Comparison of ENCODE assay signal across 8 cellular contexts in the genomic region with DNA sequence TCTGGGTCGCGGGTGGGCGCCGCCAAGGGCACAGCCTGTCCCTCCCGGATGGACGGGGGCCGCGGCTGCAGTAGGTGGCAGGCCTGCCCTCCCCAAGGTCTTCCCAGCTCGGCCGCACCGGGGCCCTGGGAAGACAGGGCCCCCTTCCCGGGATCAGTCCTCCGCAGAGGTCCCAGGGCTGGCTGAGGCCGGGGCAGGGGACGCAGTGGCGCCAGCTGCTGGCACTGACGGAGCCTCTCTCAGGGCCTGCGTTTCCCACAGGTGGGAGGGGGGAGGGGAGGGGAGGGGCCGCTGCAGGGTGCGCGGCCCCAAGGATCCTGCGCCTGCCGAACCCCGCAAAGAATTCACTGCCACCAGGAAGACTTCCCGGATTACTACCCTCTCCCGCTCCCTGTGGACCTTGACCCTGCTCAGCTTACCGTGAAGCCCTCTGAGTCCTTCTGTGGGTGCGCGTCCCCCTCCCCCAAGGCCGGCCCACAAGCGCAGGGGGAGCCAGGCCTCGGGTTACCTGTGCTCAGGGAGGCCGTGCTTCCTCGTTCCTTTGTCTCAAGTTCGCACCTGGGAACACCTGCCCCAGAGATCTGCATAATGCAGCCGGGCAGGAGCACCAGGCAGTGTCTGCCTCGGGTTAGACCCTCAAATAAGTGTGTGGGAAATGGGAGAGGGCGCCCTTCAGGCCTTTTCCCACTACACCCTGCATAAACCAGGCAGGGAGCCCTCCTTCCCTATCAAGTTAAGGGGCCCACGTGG. TPM values are rescaled to one million over a fixed set of nuclear protein-coding genes. Genes with fewer than 3 reads are reported as not detected.
DNase-seq lines count a peak whose midpoint lies in the region; ATAC-seq and TF ChIP-seq lines count a peak whose summit lies in the region.

No MANE protein-coding gene starts in this region.

- POLR2A ChIA-PET in activated CD4-positive, alpha-beta T cell treated with anti-CD3 and anti-CD28 coated beads for 36 hours (lab: Charles Lee), result no interaction called here
- POLR2A ChIA-PET in T-cell (lab: Charles Lee), result no interaction called here

- H3K4me1 Mint-ChIP-seq in activated CD4-positive, alpha-beta T cell treated with anti-CD3 and anti-CD28 coated beads for 36 hours, result peaks cover 9% of the 10 kb centered on the region
- H3K4me1 Mint-ChIP-seq in T-cell, result peaks cover 16 to 20% (median 19%) of the 10 kb centered on the region in 3 donors

- TF ChIP-seq POLR2A in spleen (IDR thresholded peaks at IDR 0.05), result no peak
- no peak for TF ChIP-seq POLR2A in testis (IDR thresholded peaks at IDR 0.05)

- H3K27me3 ChIP-seq in spleen (replicated peaks in 1 of 7), result peaks cover 0 to 68% (median 30%) of the 10 kb centered on the region in 7 donors
- no peaks in the 10 kb centered on the region for H3K27me3 ChIP-seq in testis

- CTCF ChIA-PET in activated CD4-positive, alpha-beta T cell treated with anti-CD3 and anti-CD28 coated beads for 36 hours (lab: Charles Lee), result interaction anchor here (1.0 kb wide), 1 partner anchor 12 kb away, joined by 4 read pairs; no protein-coding TSS in a partner anchor
- CTCF ChIA-PET in T-cell (lab: Charles Lee), result interaction anchor here (0.6 kb wide), 2 partner anchors 43 to 427 kb away, joined by 3 to 4 read pairs; no protein-coding TSS in a partner anchor

- no peak overlapping the region for H3K4me3 Mint-ChIP-seq in activated CD4-positive, alpha-beta T cell treated with anti-CD3 and anti-CD28 coated beads for 36 hours
- H3K4me3 Mint-ChIP-seq in T-cell, result peak overlapping the region in 2 of 3 donors; percentile 44 to 67

- H3K36me3 Mint-ChIP-seq in activated CD4-positive, alpha-beta T cell treated with anti-CD3 and anti-CD28 coated beads for 36 hours (ENCODE audit: low read depth), result no peaks in the 10 kb centered on the region
- H3K36me3 Mint-ChIP-seq in T-cell, result peaks cover 3% of the 10 kb centered on the region

- intact Hi-C loops in activated CD4-positive, alpha-beta T cell treated with anti-CD3 and anti-CD28 coated beads for 36 hours (cut with DNase I, micrococcal nuclease), result no loop called here
- intact Hi-C loops in spleen (cut with DNase I; ENCODE audit: low total_unique reads) (no loop called here), testis (cut with DNase I; ENCODE audit: low total_unique reads) (no loop called here)

- peaks cover 17% of the 10 kb centered on the region for H3K27me3 Mint-ChIP-seq in activated CD4-positive, alpha-beta T cell treated with anti-CD3 and anti-CD28 coated beads for 36 hours
- H3K27me3 Mint-ChIP-seq in T-cell, result peaks cover 6 to 27% of the 10 kb centered on the region in 2 donors

- H3K4me3 ChIP-seq in spleen, result peak overlapping the region in 2 of 8 donors; percentile 4 to 32
- no peak overlapping the region for H3K4me3 ChIP-seq in testis

- H3K36me3 ChIP-seq in spleen (no peaks in the 10 kb centered on the region), testis (ENCODE audit: low read depth, missing control alignments) (no peaks in the 10 kb centered on the region)

- H3K27ac ChIP-seq in spleen (no peak overlapping the region), testis (no peak overlapping the region)

- H3K9me3 ChIP-seq in spleen (no peaks in the 10 kb centered on the region), testis (no peaks in the 10 kb centered on the region)

- H3K4me1 ChIP-seq in spleen (peaks cover 0 to 39% (median 21%) of the 10 kb centered on the region in 6 donors), testis (peaks cover 8% of the 10 kb centered on the region)

- TF ChIP-seq CTCF in spleen (IDR thresholded peaks at IDR 0.05 in 8 of 11, conservative IDR thresholded peaks at IDR 0.05 in 3 of 11) (no peak), testis (IDR thresholded peaks at IDR 0.05) (no peak)

- WGBS in spleen, 5 donors, result 20 to 25% (median 24%) methylated on average over 20 to 39 of the region's 39 CpGs
- 40 to 47% methylated on average over 14 to 28 of the region's 39 CpGs for WGBS in testis, 2 donors

- peak; percentile 34 for ATAC-seq in activated CD4-positive, alpha-beta T cell treated with anti-CD3 and anti-CD28 coated beads for 36 hours
- peak in 1 of 4 experiments; percentile 11 for ATAC-seq in T-cell (replicated peaks in 1 of 4)
- no peak for ATAC-seq in HG02623 (IDR thresholded peaks at IDR 0.05; ENCODE audit: unreplicated experiment)

- H3K9me3 Mint-ChIP-seq in activated CD4-positive, alpha-beta T cell treated with anti-CD3 and anti-CD28 coated beads for 36 hours (ENCODE audit: low read depth), result no peaks in the 10 kb centered on the region
- H3K9me3 Mint-ChIP-seq in T-cell, result no peaks in the 10 kb centered on the region

- no peak overlapping the region for H3K27ac Mint-ChIP-seq in activated CD4-positive, alpha-beta T cell treated with anti-CD3 and anti-CD28 coated beads for 36 hours
- H3K27ac Mint-ChIP-seq in T-cell, result no peak overlapping the region

- DNase-seq in activated CD4-positive, alpha-beta T cell treated with anti-CD3 and anti-CD28 coated beads for 36 hours, result peak; percentile 48
- DNase-seq in activated CD4-positive, alpha-beta T cell treated with anti-CD3 and anti-CD28 coated beads for 1 hour, result no peak
- DNase-seq in T-cell, result no peak
- DNase-seq in iPS-NIHi7 (ENCODE audit: extremely low spot score), result peak; percentile 83
- peak; percentile 41 for DNase-seq in spleen
- no peak for DNase-seq in testis
- no peak for DNase-seq in SIG-M5 (lab: John Stamatoyannopoulos, UW)

RNA-seq across cellular contexts. Expression of a gene that starts 5.1 kb away (rescaled TPM):
- total RNA-seq in activated CD4-positive, alpha-beta T cell treated with anti-CD3 and anti-CD28 coated beads for 36 hours, result under 1 TPM; 0.87 to 0.88 TPM
- total RNA-seq in T-cell (10 to 100 TPM; 14.4 to 19.6 (median 15.3) TPM), spleen (1 to 10 TPM; 1.4 to 5.5 (median 2.3) TPM), testis (10 to 100 TPM; 13.9 to 16.8 TPM)
- polyA plus RNA-seq in spleen (1 to 10 TPM in 1 of 3 donors, under 1 TPM in 2; 0.64 to 1.6 (median 0.96) TPM), testis (ENCODE audit: insufficient read depth, low read depth, low replicate concordance) (7.2 TPM)

RNA-seq across cellular contexts. Expression of a gene that starts 8.6 kb away (rescaled TPM):
- total RNA-seq in activated CD4-positive, alpha-beta T cell treated with anti-CD3 and anti-CD28 coated beads for 36 hours, result 10 to 100 TPM; 22.6 TPM
- total RNA-seq in T-cell (10 to 100 TPM; 23.2 to 33.5 (median 28.7) TPM), spleen (10 to 100 TPM; 17.0 to 22.6 (median 18.5) TPM), testis (10 to 100 TPM; 20.5 to 20.7 TPM)
- polyA plus RNA-seq in spleen (10 to 100 TPM in 1 of 3 donors, 1 to 10 TPM in 2; 8.4 to 11.1 (median 9.0) TPM), testis (ENCODE audit: insufficient read depth, low read depth, low replicate concordance) (28.2 TPM)

RNA-seq across cellular contexts. Expression of a gene that starts 8.6 kb away (rescaled TPM):
- total RNA-seq in activated CD4-positive, alpha-beta T cell treated with anti-CD3 and anti-CD28 coated beads for 36 hours, result 1 to 10 TPM; 4.9 to 5.5 TPM
- total RNA-seq in T-cell, result 10 to 100 TPM in 4 of 5 donors, 1 to 10 TPM in 1; 9.4 to 13.4 (median 10.8) TPM
- total RNA-seq in spleen, result 1 to 10 TPM; 5.9 to 8.1 (median 7.3) TPM
- polyA plus RNA-seq in spleen, result 1 to 10 TPM; 2.4 to 4.0 (median 2.9) TPM
- 10 to 100 TPM in 1 of 2 donors, 1 to 10 TPM in 1; 9.9 to 10.4 TPM for total RNA-seq in testis
- polyA plus RNA-seq in testis (ENCODE audit: insufficient read depth, low read depth, low replicate concordance), result 9.9 TPM

RNA-seq across cellular contexts. Expression of a gene that starts 36.2 kb away (rescaled TPM):
- 10 to 100 TPM; 49.3 to 52.2 TPM for total RNA-seq in activated CD4-positive, alpha-beta T cell treated with anti-CD3 and anti-CD28 coated beads for 36 hours
- total RNA-seq in T-cell (10 to 100 TPM; 44.6 to 76.3 (median 68.2) TPM), spleen (10 to 100 TPM; 38.2 to 53.7 (median 48.2) TPM), testis (10 to 100 TPM; 78.9 to 93.8 TPM)
- polyA plus RNA-seq in spleen (10 to 100 TPM; 25.6 to 37.3 (median 28.1) TPM), testis (ENCODE audit: insufficient read depth, low read depth, low replicate concordance) (57.2 TPM)

RNA-seq across cellular contexts. Expression of a gene that starts 41.0 kb away (rescaled TPM):
- total RNA-seq in activated CD4-positive, alpha-beta T cell treated with anti-CD3 and anti-CD28 coated beads for 36 hours, result 10 to 100 TPM; 32.7 to 67.5 TPM
- total RNA-seq in T-cell, result 10 to 100 TPM; 41.6 to 67.6 (median 61.8) TPM
- total RNA-seq in spleen, result 10 to 100 TPM; 26.1 to 54.8 (median 38.1) TPM
- 100 to 1,000 TPM; 111 to 173 (median 165) TPM for polyA plus RNA-seq in spleen
- 10 to 100 TPM; 42.2 to 49.8 TPM for total RNA-seq in testis
- polyA plus RNA-seq in testis (ENCODE audit: insufficient read depth, low read depth, low replicate concordance), result 36.4 TPM

Comparison
In these comparisons a context has a peak if more than half of its experiments do, and no peak if none do; other contexts are left out.
1. DNase-seq: peak in activated CD4-positive, alpha-beta T cell treated with anti-CD3 and anti-CD28 coated beads for 36 hours (single experiment), iPS-NIHi7 (single experiment) and spleen (single experiment); none in activated CD4-positive, alpha-beta T cell treated with anti-CD3 and anti-CD28 coated beads for 1 hour (single experiment), T-cell (0 of 34), testis (single experiment) and SIG-M5 (single experiment).